1 cellular context compared by ENCODE assay signal in genomic region chr9:97012617-97013016, GRCh38.
TF ChIP-seq lines count a peak whose summit lies in the region.

No MANE protein-coding gene starts in this region.

TF ChIP-seq in K562, 482 proteins besides CTCF, POLR2A, EP300 and RAD21:
- TF ChIP-seq MNT (conservative IDR thresholded peaks at IDR 0.05) (0 out of 4 replicates have a peak, but pooled peaks of 1 of the 2 experiments have one; percentile 9), L3MBTL2 (IDR thresholded peaks at IDR 0.05) (peak; percentile 37; the same call in 1 of the 2 replicates)
